Comparison of ENCODE assay signal across 28 cellular contexts in genomic region chr5:147445093-147445492, GRCh38.
DNase-seq lines count a peak whose midpoint lies in the region; ATAC-seq and TF ChIP-seq lines count a peak whose summit lies in the region.
"Had no signal": no experiment of that assay in that cellular context is flagged by ENCODE, and none has a peak within 500 bp of the region (broad histone marks: within the 10 kb centered on the region; RNA-seq: fewer than 3 reads in every experiment).

No MANE protein-coding gene starts in this region.

- TF ChIP-seq POLR2A in breast epithelium (IDR thresholded peaks at IDR 0.05) (no peak), sigmoid colon (IDR thresholded peaks at IDR 0.05) (no peak)

- H3K9me3 Mint-ChIP-seq in activated CD8-positive, alpha-beta memory T cell treated with anti-CD3 and anti-CD28 coated beads, Interleukin-2, amount 10 ng/mL, durations not matched to agents 7 days and 5 days (ENCODE audit: low read depth): no peaks in the 10 kb centered on the region
- H3K9me3 Mint-ChIP-seq: T-helper 2 cell treated with Interferon-gamma antibody and Interleukin-4, amounts not matched to agents 5 μg/mL and 100 μg/mL, for 36 hours had no signal

- H3K4me3 Mint-ChIP-seq in activated CD8-positive, alpha-beta memory T cell treated with anti-CD3 and anti-CD28 coated beads, Interleukin-2, amount 10 ng/mL, durations not matched to agents 7 days and 5 days: no peak overlapping the region
- H3K4me3 Mint-ChIP-seq: CD4-positive, alpha-beta memory T cell; memory B cell; T-helper 2 cell treated with Interferon-gamma antibody and Interleukin-4, amounts not matched to agents 5 μg/mL and 100 μg/mL, for 36 hours had no signal

- CTCF ChIA-PET in mammary epithelial cell (lab: Charles Lee; ENCODE audit: low non-redundant PET): no interaction called here
- CTCF ChIA-PET in activated CD8-positive, alpha-beta memory T cell treated with anti-CD3 and anti-CD28 coated beads, Interleukin-2, amount 10 ng/mL, durations not matched to agents 7 days and 5 days (lab: Charles Lee): no interaction called here

- H3K27ac ChIP-seq in breast epithelium (peak overlapping the region; percentile 69 to 84), mammary epithelial cell (ENCODE audit: insufficient read depth, low read depth, low read length) (no peak overlapping the region), right cardiac atrium (ENCODE audit: low read length) (no peak overlapping the region), sigmoid colon (peak overlapping the region; percentile 92 to 98 (median 97)), hepatocyte (no peak overlapping the region), WERI-Rb-1 (no peak overlapping the region)
- H3K27ac ChIP-seq: 22Rv1, neutrophil, psoas muscle had no signal

- ATAC-seq in right cardiac atrium (peak; percentile 78 to 91), HG02588 (IDR thresholded peaks at IDR 0.05; ENCODE audit: unreplicated experiment) (no peak)
- no peak for ATAC-seq in activated CD8-positive, alpha-beta memory T cell treated with anti-CD3 and anti-CD28 coated beads, Interleukin-2, amount 10 ng/mL, durations not matched to agents 7 days and 5 days
- ATAC-seq: GM12878, PC-3, psoas muscle had no signal

- H3K4me2 ChIP-seq in mammary epithelial cell (ENCODE audit: insufficient read depth, low read depth, low read length) (no peak overlapping the region), hepatocyte (no peak overlapping the region)

- no peaks in the 10 kb centered on the region for H3K36me3 Mint-ChIP-seq in activated CD8-positive, alpha-beta memory T cell treated with anti-CD3 and anti-CD28 coated beads, Interleukin-2, amount 10 ng/mL, durations not matched to agents 7 days and 5 days
- H3K36me3 Mint-ChIP-seq: CD4-positive, alpha-beta memory T cell; memory B cell had no signal

- H3K27me3 ChIP-seq in breast epithelium: no peaks in the 10 kb centered on the region
- no peaks in the 10 kb centered on the region for H3K27me3 ChIP-seq in mammary epithelial cell (ENCODE audit: insufficient read depth, low read length)
- no peaks in the 10 kb centered on the region for H3K27me3 ChIP-seq in right cardiac atrium (ENCODE audit: control insufficient read depth, insufficient read depth)
- no peaks in the 10 kb centered on the region for H3K27me3 ChIP-seq in sigmoid colon
- H3K27me3 ChIP-seq in hepatocyte: no peaks in the 10 kb centered on the region
- no peaks in the 10 kb centered on the region for H3K27me3 ChIP-seq in WERI-Rb-1 (ENCODE audit: insufficient read depth, low read depth, severe bottlenecking)

- H3K4me3 ChIP-seq in breast epithelium (no peak overlapping the region), mammary epithelial cell (replicated peaks in 1 of 3; ENCODE audit: insufficient read depth in 1 of 3, low read depth in 2 of 3, low read length in 3 of 3) (no peak overlapping the region), right cardiac atrium (ENCODE audit: low read length) (no peak overlapping the region), sigmoid colon (no peak overlapping the region), hepatocyte (no peak overlapping the region), WERI-Rb-1 (ENCODE audit: low read depth, low read length) (no peak overlapping the region)
- H3K4me3 ChIP-seq: GM12878, psoas muscle had no signal

- H3K4me1 ChIP-seq in breast epithelium (no peaks in the 10 kb centered on the region), mammary epithelial cell (ENCODE audit: insufficient read depth, low read length) (no peaks in the 10 kb centered on the region), right cardiac atrium (ENCODE audit: control insufficient read depth, insufficient read depth, low read length) (peaks cover 2% of the 10 kb centered on the region), sigmoid colon (peaks cover 0 to 90% (median 73%) of the 10 kb centered on the region in 4 donors), hepatocyte (ENCODE audit: insufficient read depth) (peaks cover 13% of the 10 kb centered on the region)
- H3K4me1 ChIP-seq: psoas muscle had no signal

- H2AFZ ChIP-seq in mammary epithelial cell (ENCODE audit: low read depth, low read length): no peak overlapping the region
- H2AFZ ChIP-seq in hepatocyte: no peak overlapping the region

- TF ChIP-seq EP300 in sigmoid colon (IDR thresholded peaks at IDR 0.05): no peak

- in situ Hi-C loops in mammary epithelial cell (cut with MboI; ENCODE audit: low sequenced_read_pairs in 2 of 2): no loop called here

- no peaks in the 10 kb centered on the region for H3K9me3 ChIP-seq in breast epithelium
- no peaks in the 10 kb centered on the region for H3K9me3 ChIP-seq in mammary epithelial cell (replicated peaks; ENCODE audit: insufficient read depth, low read length)
- H3K9me3 ChIP-seq in right cardiac atrium (ENCODE audit: control insufficient read depth, low read length): no peaks in the 10 kb centered on the region
- no peaks in the 10 kb centered on the region for H3K9me3 ChIP-seq in sigmoid colon
- H3K9me3 ChIP-seq in hepatocyte (ENCODE audit: low read depth): no peaks in the 10 kb centered on the region
- no peaks in the 10 kb centered on the region for H3K9me3 ChIP-seq in WERI-Rb-1 (ENCODE audit: severe bottlenecking)
- H3K9me3 ChIP-seq: neutrophil, psoas muscle had no signal

- H3K27ac Mint-ChIP-seq in activated CD8-positive, alpha-beta memory T cell treated with anti-CD3 and anti-CD28 coated beads, Interleukin-2, amount 10 ng/mL, durations not matched to agents 7 days and 5 days: no peak overlapping the region
- H3K27ac Mint-ChIP-seq: CD4-positive, alpha-beta memory T cell; memory B cell; T-helper 2 cell treated with Interferon-gamma antibody and Interleukin-4, amounts not matched to agents 5 μg/mL and 100 μg/mL, for 36 hours had no signal

- H4K20me1 ChIP-seq in mammary epithelial cell (ENCODE audit: insufficient read depth, low read length) (no peaks in the 10 kb centered on the region), hepatocyte (ENCODE audit: insufficient read depth, poor library complexity, severe bottlenecking) (peaks cover 3% of the 10 kb centered on the region)

- H3K9ac ChIP-seq in mammary epithelial cell (ENCODE audit: insufficient read depth, low read length): no peak overlapping the region

- no peaks in the 10 kb centered on the region for H3K79me2 ChIP-seq in mammary epithelial cell (ENCODE audit: insufficient read depth, low read length)
- H3K79me2 ChIP-seq in hepatocyte: peaks cover 90% of the 10 kb centered on the region

- DNase-seq in breast epithelium (ENCODE audit: low spot score in 2 of 2): peak in 1 of 2 donors; percentile 45
- no peak for DNase-seq in mammary epithelial cell
- peak in 2 of 3 donors; percentile 41 to 73 for DNase-seq in right cardiac atrium
- DNase-seq in sigmoid colon: no peak
- no peak for DNase-seq in hepatocyte (ENCODE audit: low spot score)
- no peak for DNase-seq in activated CD8-positive, alpha-beta memory T cell treated with anti-CD3 and anti-CD28 coated beads, Interleukin-2, amount 10 ng/mL, durations not matched to agents 7 days and 5 days
- no peak for DNase-seq in WERI-Rb-1
- DNase-seq: activated CD4-positive, alpha-beta T cell treated with anti-CD3 and anti-CD28 coated beads for 4 hours; activated CD8-positive, alpha-beta memory T cell treated with anti-CD3 and anti-CD28 coated beads for 24 hours; activated gamma-delta T cell treated with Interleukin-2 at 50 U/mL for 16 hours; activated T-cell treated with anti-CD3 and anti-CD28 coated beads, Interleukin-2, amount 50 U/mL, for 1 hour; AML-193; CD4-positive, alpha-beta memory T cell; effector CD4-positive, alpha-beta T cell; NCI-H1092; NCI-H187 treated with DMSO at 0.1 percent for 48 hours; NCI-H524 treated with DMSO at 0.1 percent for 48 hours; NK-92 treated with Interleukin-12 subunit alpha and Interleukin-12 subunit beta, amount 100 ng/mL, for 24 hours; PC-3; psoas muscle; SHP77; small intestine had no signal

- no peaks in the 10 kb centered on the region for H3K9me2 ChIP-seq in hepatocyte (replicated peaks; ENCODE audit: insufficient read depth)

- H3K4me1 Mint-ChIP-seq in activated CD8-positive, alpha-beta memory T cell treated with anti-CD3 and anti-CD28 coated beads, Interleukin-2, amount 10 ng/mL, durations not matched to agents 7 days and 5 days: no peaks in the 10 kb centered on the region
- H3K4me1 Mint-ChIP-seq: CD4-positive, alpha-beta memory T cell; memory B cell had no signal

- TF ChIP-seq CTCF in breast epithelium (IDR thresholded peaks at IDR 0.05): no peak
- no peak for TF ChIP-seq CTCF in mammary epithelial cell (conservative IDR thresholded peaks at IDR 0.05 in 1 of 2, IDR thresholded peaks at IDR 0.05 in 1 of 2; ENCODE audit: extremely low read depth in 1 of 2, insufficient read depth in 1 of 2, low read depth in 1 of 2, low read length in 2 of 2)
- TF ChIP-seq CTCF in sigmoid colon (IDR thresholded peaks at IDR 0.05): no peak
- no peak for TF ChIP-seq CTCF in hepatocyte (IDR thresholded peaks at IDR 0.05; ENCODE audit: poor library complexity)
- no peak for TF ChIP-seq CTCF in WERI-Rb-1 (IDR thresholded peaks at IDR 0.05; ENCODE audit: low read depth, low read length)

- H3K36me3 ChIP-seq in breast epithelium (no peaks in the 10 kb centered on the region), mammary epithelial cell (ENCODE audit: insufficient read depth, low read length) (no peaks in the 10 kb centered on the region), sigmoid colon (no peaks in the 10 kb centered on the region), hepatocyte (replicated peaks; ENCODE audit: insufficient read depth, low read depth) (no peaks in the 10 kb centered on the region), WERI-Rb-1 (peaks cover 36% of the 10 kb centered on the region)
- H3K36me3 ChIP-seq: neutrophil had no signal

- no TSS peak for BruUV-seq in mammary epithelial cell (replicated peaks; lab: Mats Ljungman, UMichigan)

- dilution Hi-C loops in mammary epithelial cell (cut with HindIII; ENCODE audit: low sequenced_read_pairs): no loop called here

- intact Hi-C loops in breast epithelium (cut with DNase I; ENCODE audit: low total_unique reads): no loop called here
- intact Hi-C loops in mammary epithelial cell (cut with micrococcal nuclease): no loop called here
- intact Hi-C loops in right cardiac atrium (cut with DNase I): no loop called here
- intact Hi-C loops in sigmoid colon (cut with DNase I): no loop called here

- H3K27me3 Mint-ChIP-seq in activated CD8-positive, alpha-beta memory T cell treated with anti-CD3 and anti-CD28 coated beads, Interleukin-2, amount 10 ng/mL, durations not matched to agents 7 days and 5 days: peaks cover 21% of the 10 kb centered on the region

Comparison
In these comparisons a context has a peak if more than half of its experiments do, and no peak if none do; other contexts are left out.
1. H3K27ac ChIP-seq: peak in breast epithelium (2 of 2) and sigmoid colon (4 of 4); none in mammary epithelial cell (single experiment), right cardiac atrium (single experiment), hepatocyte (single experiment) and WERI-Rb-1 (single experiment).
2. DNase-seq: peak in right cardiac atrium (2 of 3); none in mammary epithelial cell (single experiment), sigmoid colon (single experiment), hepatocyte (single experiment), activated CD8-positive, alpha-beta memory T cell treated with anti-CD3 and anti-CD28 coated beads, Interleukin-2, amount 10 ng/mL, durations not matched to agents 7 days and 5 days (single experiment) and WERI-Rb-1 (single experiment).
3. ATAC-seq: peak in right cardiac atrium (2 of 2); none in HG02588 (single experiment) and activated CD8-positive, alpha-beta memory T cell treated with anti-CD3 and anti-CD28 coated beads, Interleukin-2, amount 10 ng/mL, durations not matched to agents 7 days and 5 days (single experiment).